In genomic region chr18:35040988-35041751, GRCh38 we compare ENCODE assay signal across 8 cellular contexts. TPM values are rescaled to one million over a fixed set of nuclear protein-coding genes. Genes with fewer than 3 reads are reported as not detected.
DNase-seq lines count a peak whose midpoint lies in the region; ATAC-seq and TF ChIP-seq lines count a peak whose summit lies in the region.

MAPRE2 (plus strand) TSS chr18:35041413; CDS start chr18:35041540, 127 bp downstream.

- TF ChIP-seq CTCF in CD14-positive monocyte (IDR thresholded peaks at IDR 0.05) (no peak), dorsolateral prefrontal cortex (IDR thresholded peaks at IDR 0.05 in 54 of 56, conservative IDR thresholded peaks at IDR 0.05 in 2 of 56; ENCODE audit: low read depth in 1 of 56, partially characterized antibody in 56 of 56) (peak in 7 of 56 donors; percentile 8 to 36 (median 14)), right lobe of liver (IDR thresholded peaks at IDR 0.05) (no peak)

- H3K9me3 ChIP-seq in right lobe of liver = no peaks in the 10 kb centered on the region

- H3K27ac ChIP-seq in dorsolateral prefrontal cortex = peak within 1 kb of the TSS; percentile 69 to 98 (median 94)
- H3K27ac ChIP-seq in right lobe of liver = peak within 1 kb of the TSS; percentile 85 to 95 (median 91)

- peaks cover 76% of the 10 kb centered on the region for H3K4me1 Mint-ChIP-seq in CD14-positive monocyte
- peaks cover 63% of the 10 kb centered on the region for H3K4me1 Mint-ChIP-seq in activated CD4-positive, alpha-beta memory T cell treated with anti-CD3 and anti-CD28 coated beads for 36 hours (ENCODE audit: low read depth)

- POLR2A ChIA-PET in activated CD4-positive, alpha-beta memory T cell treated with anti-CD3 and anti-CD28 coated beads for 36 hours (lab: Charles Lee) = interaction anchor here (0.9 to 4.1 kb wide), 9 partner anchors 9 to 303 kb away, joined by 3 to 46 read pairs (median 6); partner anchors contain the start of genes ZNF24 and ZNF397

- H3K36me3 ChIP-seq in right lobe of liver = no peaks in the 10 kb centered on the region

- CTCF ChIA-PET in activated CD4-positive, alpha-beta memory T cell treated with anti-CD3 and anti-CD28 coated beads for 36 hours (lab: Charles Lee) = interaction anchor here (0.9 to 5.4 kb wide), 6 partner anchors 9 to 175 kb away, joined by 3 to 57 read pairs (median 4); no protein-coding TSS in a partner anchor

- WGBS in right lobe of liver (ENCODE audit: insufficient coverage, low coverage, low lambda C conversion rate, missing lambda C conversion rate) = 0% methylated on average over 2 of the region's 52 CpGs

- intact Hi-C loops in CD14-positive monocyte (cut with micrococcal nuclease) (loop anchor here in 1 of 2 donors (2.0 kb wide), 1 partner anchor 62 kb away; no protein-coding TSS in a partner anchor), dorsolateral prefrontal cortex (cut with DNase I) (loop anchor here (2.0 to 10.0 kb wide), 4 partner anchors 54 to 304 kb away; partner anchors contain the start of gene ZNF24 (in 1 of the 2)), right lobe of liver (cut with DNase I) (no loop called here)
- intact Hi-C loops in activated CD4-positive, alpha-beta memory T cell treated with anti-CD3 and anti-CD28 coated beads for 36 hours (cut with micrococcal nuclease) = loop anchor here (1.0 to 10.0 kb wide), 10 partner anchors 11 to 1026 kb away; partner anchors contain the start of genes INO80C, RMP24, RPRD1A and ZNF396

- H3K9me3 Mint-ChIP-seq in CD14-positive monocyte = peaks cover 0 to 2% (median 0%) of the 10 kb centered on the region in 7 donors
- H3K9me3 Mint-ChIP-seq in activated CD4-positive, alpha-beta memory T cell treated with anti-CD3 and anti-CD28 coated beads for 36 hours = no peaks in the 10 kb centered on the region

- DNase-seq in CD14-positive monocyte (ENCODE audit: low spot score) = peak; percentile 99
- DNase-seq in NCI-H82 (lab: John Stamatoyannopoulos, UW) = peak; percentile 98
- DNase-seq in activated CD4-positive, alpha-beta memory T cell treated with anti-CD3 and anti-CD28 coated beads for 36 hours = peak; percentile 99
- DNase-seq in dorsolateral prefrontal cortex = peak; percentile 99 to 100 (median 99)
- peak; percentile 99 to 100 (median 100) for DNase-seq in right lobe of liver
- DNase-seq in stimulated activated CD4-positive, alpha-beta T cell treated with anti-CD3 and anti-CD28 coated beads, Interleukin-4, amount 100 ng/mL, for 4 hours = peak; percentile 98 to 100

- H3K4me3 Mint-ChIP-seq in CD14-positive monocyte = peak within 1 kb of the TSS; percentile 98 to 100
- H3K4me3 Mint-ChIP-seq in activated CD4-positive, alpha-beta memory T cell treated with anti-CD3 and anti-CD28 coated beads for 36 hours = peak within 1 kb of the TSS; percentile 98

- peak; percentile 97 for TF ChIP-seq POLR2A in right lobe of liver (IDR thresholded peaks at IDR 0.05)

- H3K27me3 ChIP-seq in dorsolateral prefrontal cortex = no peaks in the 10 kb centered on the region
- no peaks in the 10 kb centered on the region for H3K27me3 ChIP-seq in right lobe of liver

- H3K36me3 Mint-ChIP-seq in CD14-positive monocyte = no peaks in the 10 kb centered on the region
- peaks cover 5% of the 10 kb centered on the region for H3K36me3 Mint-ChIP-seq in activated CD4-positive, alpha-beta memory T cell treated with anti-CD3 and anti-CD28 coated beads for 36 hours

- H3K4me3 ChIP-seq in dorsolateral prefrontal cortex (peak within 1 kb of the TSS; percentile 57 to 99 (median 88)), right lobe of liver (peak within 1 kb of the TSS; percentile 66 to 84 (median 77))

- H3K27ac Mint-ChIP-seq in CD14-positive monocyte = peak within 1 kb of the TSS; percentile 96 to 99 (median 98)
- H3K27ac Mint-ChIP-seq in activated CD4-positive, alpha-beta memory T cell treated with anti-CD3 and anti-CD28 coated beads for 36 hours = peak within 1 kb of the TSS; percentile 94

- H3K27me3 Mint-ChIP-seq in CD14-positive monocyte (ENCODE audit: low read depth in 3 of 3) = peaks cover 0 to 2% (median 0%) of the 10 kb centered on the region in 3 donors
- no peaks in the 10 kb centered on the region for H3K27me3 Mint-ChIP-seq in activated CD4-positive, alpha-beta memory T cell treated with anti-CD3 and anti-CD28 coated beads for 36 hours

- ATAC-seq in GM19397 (IDR thresholded peaks at IDR 0.05; ENCODE audit: unreplicated experiment) = peak; percentile 81
- ATAC-seq in HG03571 (IDR thresholded peaks at IDR 0.05; ENCODE audit: unreplicated experiment) = peak; percentile 73
- ATAC-seq in right lobe of liver = peak; percentile 95 to 98 (median 98)

- H3K4me1 ChIP-seq in right lobe of liver = peaks cover 0 to 12% (median 5%) of the 10 kb centered on the region in 4 donors

RNA-seq across cellular contexts. Expression of gene MAPRE2, which starts in this region (rescaled TPM):
- polyA plus RNA-seq in CD14-positive monocyte = 10 to 100 TPM; 37.1 to 48.1 TPM
- total RNA-seq in activated CD4-positive, alpha-beta memory T cell treated with anti-CD3 and anti-CD28 coated beads for 36 hours = 10 to 100 TPM; 46.4 to 46.5 TPM
- 100 to 1,000 TPM; 105 to 278 (median 202) TPM for total RNA-seq in dorsolateral prefrontal cortex
- 10 to 100 TPM; 17.0 to 25.9 (median 21.5) TPM for total RNA-seq in right lobe of liver

Comparison
In these comparisons a context has a peak if more than half of its experiments do, and no peak if none do; other contexts are left out.
1. Peak in every context shown above with its lines: DNase-seq, ATAC-seq, H3K4me3 ChIP-seq and H3K27ac ChIP-seq.
2. intact Hi-C loops: an anchor here in activated CD4-positive, alpha-beta memory T cell treated with anti-CD3 and anti-CD28 coated beads for 36 hours (1.0 to 10.0 kb wide) and dorsolateral prefrontal cortex (2.0 to 10.0 kb wide); none called in right lobe of liver.